ENCODE assay signal across 17 cellular contexts in the genomic region with DNA sequence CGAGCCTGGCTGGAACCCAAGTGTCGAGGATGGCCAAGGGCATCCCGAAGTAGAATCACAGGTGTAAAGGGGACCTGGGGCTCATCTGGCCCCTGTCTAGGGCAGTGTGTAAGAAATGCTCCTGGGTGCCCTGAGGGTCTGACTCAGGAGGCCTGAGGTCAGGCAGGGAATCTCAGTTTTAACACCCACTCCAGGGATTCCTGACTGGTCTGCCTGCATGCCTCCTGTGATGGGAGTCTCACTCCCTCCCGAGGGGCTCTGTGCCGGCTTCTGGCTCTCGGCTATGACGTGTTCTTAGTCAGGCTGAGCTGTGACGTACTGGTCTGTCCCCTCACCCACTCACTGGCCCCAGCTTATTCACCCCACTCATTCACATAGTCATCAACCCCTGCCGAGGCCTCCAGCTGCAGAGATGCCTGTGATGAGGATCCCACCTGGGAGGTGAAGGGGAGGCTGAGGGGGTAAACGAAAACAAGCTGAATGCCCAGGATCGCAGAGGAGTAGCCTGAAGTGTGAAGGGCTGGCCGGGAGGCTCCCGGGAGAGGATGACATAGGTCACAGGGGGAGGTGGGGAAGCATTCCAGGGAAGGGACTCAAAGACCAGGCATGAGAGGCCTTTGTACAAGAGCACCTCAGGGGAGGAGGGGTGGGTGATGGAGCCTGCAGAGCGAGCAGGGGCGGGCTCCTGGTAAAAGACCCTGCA. TPM values are rescaled to one million over a fixed set of nuclear protein-coding genes. Genes with fewer than 3 reads are reported as not detected.
DNase-seq lines count a peak whose midpoint lies in the region; ATAC-seq and TF ChIP-seq lines count a peak whose summit lies in the region.
"Had no signal": no experiment of that assay in that cellular context is flagged by ENCODE, and none has a peak within 500 bp of the region (broad histone marks: within the 10 kb centered on the region; RNA-seq: fewer than 3 reads in every experiment).

No MANE protein-coding gene starts in this region.

- H4K20me1 ChIP-seq in osteoblast (ENCODE audit: insufficient read depth, low read length): no peaks in the 10 kb centered on the region
- H4K20me1 ChIP-seq: BLaER1 had no signal

- H3K4me3 ChIP-seq in Caco-2 (ENCODE audit: low read depth, low read length) (no peak overlapping the region), MG63 (no peak overlapping the region), endodermal cell (ENCODE audit: low read length) (no peak overlapping the region), osteoblast (ENCODE audit: insufficient read depth, low read length) (no peak overlapping the region), SJCRH30 (no peak overlapping the region)
- H3K4me3 ChIP-seq: BLaER1 had no signal

- intact Hi-C loops in Caco-2 (cut with micrococcal nuclease; ENCODE audit: unreplicated experiment): no loop called here

- H3K27ac ChIP-seq in endodermal cell (ENCODE audit: low read depth, low read length) (no peak overlapping the region), osteoblast (ENCODE audit: low read depth, low read length) (peak overlapping the region; percentile 82), SJCRH30 (no peak overlapping the region)
- H3K27ac ChIP-seq: BLaER1 had no signal

- POLR2A ChIA-PET in Caco-2 (lab: Charles Lee): no interaction called here

- DNase-seq in Caco-2 (no peak), MG63 (peak; percentile 30), endodermal cell (peak; percentile 74), osteoblast (ENCODE audit: insufficient read length, low spot score, missing footprints) (peak; percentile 98), SJCRH30 (no peak), Kasumi-1 (lab: John Stamatoyannopoulos, UW) (no peak)
- DNase-seq: activated effector memory CD4-positive, alpha-beta T cell treated with Interleukin-2 at 50 U/mL for 16 hours; GDM1; hypothalamus; OCI-M1; stimulated activated CD4-positive, alpha-beta T cell treated with anti-CD3 and anti-CD28 coated beads, Interleukin-2, amount 100 ng/mL, for 48 hours; stimulated activated naive CD4-positive, alpha-beta T cell had no signal

- H3K27me3 Mint-ChIP-seq in Caco-2 (ENCODE audit: insufficient read depth, unreplicated experiment): no peaks in the 10 kb centered on the region
- H3K27me3 Mint-ChIP-seq in endodermal cell (ENCODE audit: insufficient read depth): no peaks in the 10 kb centered on the region

- peak overlapping the region; percentile 45 for H3K27ac Mint-ChIP-seq in Caco-2 (ENCODE audit: unreplicated experiment)
- H3K27ac Mint-ChIP-seq in endodermal cell: peak overlapping the region; percentile 61
- H3K27ac Mint-ChIP-seq: T-helper 1 cell treated with Interleukin-12 subunit alpha and Interleukin-12 subunit beta and Interleukin-4 antibody, amounts not matched to agents 30 μg/mL and 1 μg/mL, for 36 hours had no signal

- BruUV-seq in Caco-2 (replicated peaks; lab: Mats Ljungman, UMichigan): no TSS peak

- H3K4me1 Mint-ChIP-seq in Caco-2 (ENCODE audit: low read depth, unreplicated experiment) (no peaks in the 10 kb centered on the region), endodermal cell (peaks cover 9% of the 10 kb centered on the region)

- H3K9me3 ChIP-seq in Caco-2 (no peaks in the 10 kb centered on the region), MG63 (no peaks in the 10 kb centered on the region), endodermal cell (ENCODE audit: control insufficient read depth, low read length) (no peaks in the 10 kb centered on the region), osteoblast (ENCODE audit: low read depth, low read length) (no peaks in the 10 kb centered on the region), SJCRH30 (replicated peaks) (no peaks in the 10 kb centered on the region)
- H3K9me3 ChIP-seq: BLaER1 had no signal

- WGBS in endodermal cell (ENCODE audit: insufficient coverage in 1 of 2, insufficient read length in 1 of 2), 2 experiments: 81 to 89% methylated on average over 10 to 15 of the region's 15 CpGs

- ATAC-seq in GM18517 (IDR thresholded peaks at IDR 0.05; ENCODE audit: unreplicated experiment) (no peak), HG03342 (IDR thresholded peaks at IDR 0.05; ENCODE audit: unreplicated experiment) (no peak)

- no peak overlapping the region for H3K9ac ChIP-seq in endodermal cell (ENCODE audit: extremely low read depth, low read length, poor library complexity, severe bottlenecking)
- H3K9ac ChIP-seq: BLaER1 had no signal

- H3K4me3 Mint-ChIP-seq in Caco-2 (ENCODE audit: unreplicated experiment) (no peak overlapping the region), endodermal cell (no peak overlapping the region)
- H3K4me3 Mint-ChIP-seq: T-helper 1 cell treated with Interleukin-12 subunit alpha and Interleukin-12 subunit beta and Interleukin-4 antibody, amounts not matched to agents 30 μg/mL and 1 μg/mL, for 36 hours had no signal

- H3K9me3 Mint-ChIP-seq in Caco-2 (ENCODE audit: unreplicated experiment) (no peaks in the 10 kb centered on the region), endodermal cell (no peaks in the 10 kb centered on the region)
- H3K9me3 Mint-ChIP-seq: T-helper 1 cell treated with Interleukin-12 subunit alpha and Interleukin-12 subunit beta and Interleukin-4 antibody, amounts not matched to agents 30 μg/mL and 1 μg/mL, for 36 hours had no signal

- peak overlapping the region; percentile 2 for H3K4me2 ChIP-seq in osteoblast (ENCODE audit: insufficient read depth, low read length)
- H3K4me2 ChIP-seq: BLaER1 had no signal

- TF ChIP-seq CTCF in Caco-2 (IDR thresholded peaks at IDR 0.05; ENCODE audit: insufficient read depth in 1 of 2, low read depth in 1 of 2, low read length in 1 of 2, severe bottlenecking in 1 of 2, unreplicated experiment in 1 of 2) (no peak), endodermal cell (conservative IDR thresholded peaks at IDR 0.05) (no peak), osteoblast (IDR thresholded peaks at IDR 0.05; ENCODE audit: extremely low read depth, low read depth, low read length) (no peak)

- H3K27me3 ChIP-seq in Caco-2 (replicated peaks; ENCODE audit: control insufficient read depth, insufficient read depth, low read length) (no peaks in the 10 kb centered on the region), MG63 (no peaks in the 10 kb centered on the region), endodermal cell (ENCODE audit: control insufficient read depth, insufficient read depth, low read length, poor library complexity, severe bottlenecking) (no peaks in the 10 kb centered on the region), osteoblast (ENCODE audit: insufficient read depth, low read length) (no peaks in the 10 kb centered on the region), SJCRH30 (no peaks in the 10 kb centered on the region)
- H3K27me3 ChIP-seq: BLaER1 had no signal

- peaks cover 8% of the 10 kb centered on the region for H3K79me2 ChIP-seq in osteoblast (ENCODE audit: insufficient read depth, low read length)

- H3K36me3 Mint-ChIP-seq in Caco-2 (ENCODE audit: insufficient read depth, unreplicated experiment) (peaks cover 33% of the 10 kb centered on the region), endodermal cell (ENCODE audit: low read depth) (peaks cover 41% of the 10 kb centered on the region)

- H2AFZ ChIP-seq in osteoblast (ENCODE audit: low read length): no peak overlapping the region

- CTCF ChIA-PET in Caco-2 (lab: Charles Lee): interaction anchor here (1.4 kb wide), 1 partner anchor 20 kb away, joined by 4 read pairs; no protein-coding TSS in a partner anchor

- peaks cover 20% of the 10 kb centered on the region for H3K4me1 ChIP-seq in Caco-2
- peaks cover 9% of the 10 kb centered on the region for H3K4me1 ChIP-seq in endodermal cell (ENCODE audit: control insufficient read depth, insufficient read depth, low read length)
- H3K4me1 ChIP-seq in osteoblast (ENCODE audit: insufficient read depth, low read length): peaks cover 17% of the 10 kb centered on the region
- H3K4me1 ChIP-seq in SJCRH30: peaks cover 14% of the 10 kb centered on the region
- H3K4me1 ChIP-seq: BLaER1 had no signal

- peaks cover 1% of the 10 kb centered on the region; the same call in 1 of the 2 replicates for H3K36me3 ChIP-seq in Caco-2 (ENCODE audit: control insufficient read depth, insufficient read depth, low read length)
- H3K36me3 ChIP-seq in MG63: no peaks in the 10 kb centered on the region
- peaks cover 35% of the 10 kb centered on the region for H3K36me3 ChIP-seq in endodermal cell (ENCODE audit: control insufficient read depth, insufficient read depth, low read length)
- peaks cover 27% of the 10 kb centered on the region for H3K36me3 ChIP-seq in osteoblast (ENCODE audit: insufficient read depth, low read length)
- no peaks in the 10 kb centered on the region for H3K36me3 ChIP-seq in SJCRH30
- H3K36me3 ChIP-seq: BLaER1 had no signal

RNA-seq across cellular contexts. Expression of a gene that starts 23.7 kb away (rescaled TPM):
- 24.3 and 28.1 TPM in 2 replicates for total RNA-seq in Caco-2 (2022)
- total RNA-seq in MG63 (2014; rRNA removed; shearing (Covaris generic); ENCODE audit: low replicate concordance): 4.7 and 4.9 TPM in 2 replicates
- 10 to 100 TPM; 24.2 to 27.0 TPM for total RNA-seq in endodermal cell
- polyA plus RNA-seq in endodermal cell (2013, experiment 1 of 2): 6.2 TPM
- 6.5 TPM for polyA plus RNA-seq in endodermal cell (2013, experiment 2 of 2)
- 9.1 and 11.6 TPM in 2 replicates for total RNA-seq in osteoblast
- total RNA-seq in SJCRH30 (2014; rRNA removed; shearing (Covaris generic)): 2.1 TPM in 2 replicates

RNA-seq across cellular contexts. Expression of a gene that starts 28.9 kb away (rescaled TPM):
- 0.19 and 0.27 TPM in 2 replicates for total RNA-seq in Caco-2 (2022)
- total RNA-seq in MG63 (2014; rRNA removed; shearing (Covaris generic); ENCODE audit: low replicate concordance): not detected in 2 replicates
- under 1 TPM; 0.11 to 0.29 TPM for total RNA-seq in endodermal cell
- polyA plus RNA-seq in endodermal cell (2013, experiment 1 of 2): not detected
- not detected for polyA plus RNA-seq in endodermal cell (2013, experiment 2 of 2)
- not detected in 2 replicates for total RNA-seq in osteoblast
- total RNA-seq in SJCRH30 (2014; rRNA removed; shearing (Covaris generic)): not detected in 2 replicates
- total RNA-seq: endothelial cell of umbilical vein had no signal
- polyA plus RNA-seq: endothelial cell of umbilical vein had no signal

Comparison
In these comparisons a context has a peak if more than half of its experiments do, and no peak if none do; other contexts are left out.
1. DNase-seq: peak in MG63 (single experiment), endodermal cell (single experiment) and osteoblast (single experiment); none in Caco-2 (0 of 2), SJCRH30 (0 of 2) and Kasumi-1 (0 of 2).